Comparison of ENCODE assay signal across 9 cellular contexts in genomic region chr4:113316879-113317278, GRCh38.
DNase-seq lines count a peak whose midpoint lies in the region; ATAC-seq and TF ChIP-seq lines count a peak whose summit lies in the region.
"Had no signal": no experiment of that assay in that cellular context is flagged by ENCODE, and none has a peak within 500 bp of the region (broad histone marks: within the 10 kb centered on the region; RNA-seq: fewer than 3 reads in every experiment).

No MANE protein-coding gene starts in this region.

- peaks cover 0 to 4% of the 10 kb centered on the region in 2 donors for H3K36me3 ChIP-seq in thyroid gland

- DNase-seq in germinal center (ENCODE audit: low spot score) (peak; percentile 40), thyroid gland (no peak), mucosa of gallbladder (ENCODE audit: low spot score) (no peak), ACHN (no peak), DMS 273 treated with DMSO at 0.1 percent for 48 hours (lab: John Stamatoyannopoulos, UW) (no peak)

- peak; percentile 96 for ATAC-seq in GM18502 (IDR thresholded peaks at IDR 0.05; ENCODE audit: poor library complexity, unreplicated experiment)
- peak; percentile 93 for ATAC-seq in GM21381 (IDR thresholded peaks at IDR 0.05; ENCODE audit: unreplicated experiment)
- ATAC-seq in HG03469 (IDR thresholded peaks at IDR 0.05; ENCODE audit: unreplicated experiment): peak; percentile 98

- WGBS in thyroid gland, 2 donors: 51 to 57% methylated on average over 4 of the region's 4 CpGs

- no peak for TF ChIP-seq CTCF in thyroid gland (IDR thresholded peaks at IDR 0.05)

- no peak for TF ChIP-seq POLR2A in thyroid gland (IDR thresholded peaks at IDR 0.05)

- H3K4me1 ChIP-seq in thyroid gland: no peaks in the 10 kb centered on the region
- H3K4me1 ChIP-seq: adrenal gland had no signal

- H3K4me3 ChIP-seq in thyroid gland (replicated peaks in 1 of 3): no peak overlapping the region
- H3K4me3 ChIP-seq: adrenal gland had no signal

- in situ Hi-C loops in ACHN (cut with HindIII; ENCODE audit: low pct_ligation_motif_present, low pct_unique_long_range_greater_than_20kb, low sequenced_read_pairs): no loop called here

- H3K9me3 ChIP-seq in thyroid gland: no peaks in the 10 kb centered on the region
- H3K9me3 ChIP-seq: adrenal gland had no signal

- intact Hi-C loops in thyroid gland (cut with DNase I): no loop called here

- H3K27ac ChIP-seq in thyroid gland: peak overlapping the region in 1 of 3 donors; percentile 20
- H3K27ac ChIP-seq: adrenal gland had no signal

- H3K27me3 ChIP-seq in thyroid gland: no peaks in the 10 kb centered on the region
- H3K27me3 ChIP-seq: adrenal gland had no signal
